In genomic region chrX:150683536-150684146, GRCh38 we compare ENCODE assay signal across 8 cellular contexts. TPM values are rescaled to one million over a fixed set of nuclear protein-coding genes. Genes with fewer than 3 reads are reported as not detected.
DNase-seq lines count a peak whose midpoint lies in the region; ATAC-seq, FAIRE-seq and TF ChIP-seq lines count a peak whose summit lies in the region.

No MANE protein-coding gene starts in this region.

- TF ChIP-seq POLR2A in GM12892 (IDR thresholded peaks at IDR 0.05; ENCODE audit: low read depth, low read length) (no peak), lower leg skin (IDR thresholded peaks at IDR 0.05) (no peak)

- no TSS peak for BruUV-seq in MCF 10A (replicated peaks; lab: Mats Ljungman, UMichigan)

- ATAC-seq in naive thymus-derived CD4-positive, alpha-beta T cell: peak; percentile 72
- ATAC-seq in GM21619 (IDR thresholded peaks at IDR 0.05; ENCODE audit: unreplicated experiment): no peak

- CTCF ChIA-PET in MCF 10A (lab: Yijun Ruan, JAX): interaction anchor here (0.6 to 2.1 kb wide), 19 partner anchors 8 to 1540 kb away, joined by 3 to 13 read pairs (median 5); partner anchors contain the start of gene MTMR1
- CTCF ChIA-PET in naive thymus-derived CD4-positive, alpha-beta T cell (lab: Charles Lee): interaction anchor here (0.6 to 2.5 kb wide), 12 partner anchors 9 to 319 kb away, joined by 3 to 18 read pairs (median 7); partner anchors contain the start of gene MTMR1

- FAIRE-seq in GM12892 (lab: Jason Lieb, UNC): peak; percentile 40

- no peak overlapping the region for H3K27ac ChIP-seq in naive thymus-derived CD4-positive, alpha-beta T cell (ENCODE audit: low read depth, low read length)

- no peak overlapping the region for H3K4me3 ChIP-seq in naive thymus-derived CD4-positive, alpha-beta T cell (ENCODE audit: low read length)
- no peak overlapping the region for H3K4me3 ChIP-seq in lower leg skin (ENCODE audit: low read depth, poor library complexity, severe bottlenecking)

- TF ChIP-seq CTCF in CD14-positive monocyte (IDR thresholded peaks at IDR 0.05): peak; percentile 67
- TF ChIP-seq CTCF in MCF 10A (IDR thresholded peaks at IDR 0.05; ENCODE audit: unreplicated experiment): peak; percentile 54
- no peak for TF ChIP-seq CTCF in lower leg skin (IDR thresholded peaks at IDR 0.05)

- H3K4me3 Mint-ChIP-seq in CD14-positive monocyte: no peak overlapping the region
- no peak overlapping the region for H3K4me3 Mint-ChIP-seq in MCF 10A (ENCODE audit: unreplicated experiment)
- no peak overlapping the region for H3K4me3 Mint-ChIP-seq in naive thymus-derived CD4-positive, alpha-beta T cell

- H3K27me3 ChIP-seq in naive thymus-derived CD4-positive, alpha-beta T cell (ENCODE audit: control insufficient read depth in 2 of 2, insufficient read depth in 2 of 2, low read length in 2 of 2): no peaks in the 10 kb centered on the region

- H3K27me3 Mint-ChIP-seq in CD14-positive monocyte (ENCODE audit: low read depth in 3 of 3): peaks cover 0 to 7% (median 4%) of the 10 kb centered on the region in 3 donors
- peaks cover 10% of the 10 kb centered on the region for H3K27me3 Mint-ChIP-seq in MCF 10A (ENCODE audit: insufficient read depth, unreplicated experiment)
- H3K27me3 Mint-ChIP-seq in naive thymus-derived CD4-positive, alpha-beta T cell: no peaks in the 10 kb centered on the region

- no peaks in the 10 kb centered on the region for H3K9me3 Mint-ChIP-seq in CD14-positive monocyte
- H3K9me3 Mint-ChIP-seq in MCF 10A (ENCODE audit: unreplicated experiment): peaks cover 8% of the 10 kb centered on the region
- H3K9me3 Mint-ChIP-seq in naive thymus-derived CD4-positive, alpha-beta T cell: no peaks in the 10 kb centered on the region

- H3K36me3 Mint-ChIP-seq in CD14-positive monocyte (no peaks in the 10 kb centered on the region), MCF 10A (ENCODE audit: insufficient read depth, unreplicated experiment) (no peaks in the 10 kb centered on the region)
- H3K36me3 Mint-ChIP-seq in naive thymus-derived CD4-positive, alpha-beta T cell: peaks cover 0 to 4% (median 0%) of the 10 kb centered on the region in 5 donors

- no peaks in the 10 kb centered on the region for H3K9me3 ChIP-seq in naive thymus-derived CD4-positive, alpha-beta T cell (ENCODE audit: control insufficient read depth in 2 of 3, low read length in 3 of 3)

- POLR2A ChIA-PET in MCF 10A (lab: Yijun Ruan, JAX): interaction anchor here (0.6 to 1.0 kb wide), 3 partner anchors 9 to 746 kb away, joined by 3 to 6 read pairs (median 3); no protein-coding TSS in a partner anchor
- POLR2A ChIA-PET in naive thymus-derived CD4-positive, alpha-beta T cell (lab: Charles Lee): interaction anchor here (0.8 to 2.3 kb wide), 7 partner anchors 9 to 36 kb away, joined by 3 to 15 read pairs (median 3); partner anchors contain the start of gene MTMR1

- intact Hi-C loops in CD14-positive monocyte (cut with micrococcal nuclease): loop anchor here (2.0 kb wide), 2 partner anchors 31 to 33 kb away; no protein-coding TSS in a partner anchor
- intact Hi-C loops in MCF 10A (cut with micrococcal nuclease): loop anchor here (1.0 kb wide), 1 partner anchor 33 kb away; no protein-coding TSS in a partner anchor
- intact Hi-C loops in naive thymus-derived CD4-positive, alpha-beta T cell (cut with micrococcal nuclease): loop anchor here (1.0 kb wide), 2 partner anchors 9 to 33 kb away; no protein-coding TSS in a partner anchor
- intact Hi-C loops in lower leg skin (cut with DNase I; ENCODE audit: low total_unique reads): no loop called here

- peaks cover 0 to 6% of the 10 kb centered on the region in 2 donors for H3K4me1 ChIP-seq in naive thymus-derived CD4-positive, alpha-beta T cell (ENCODE audit: control insufficient read depth in 2 of 2, insufficient read depth in 2 of 2, low read length in 2 of 2)

- H3K4me1 Mint-ChIP-seq in CD14-positive monocyte: peaks cover 16% of the 10 kb centered on the region
- H3K4me1 Mint-ChIP-seq in MCF 10A (ENCODE audit: insufficient read depth, unreplicated experiment): no peaks in the 10 kb centered on the region
- H3K4me1 Mint-ChIP-seq in naive thymus-derived CD4-positive, alpha-beta T cell: peaks cover 8 to 32% (median 12%) of the 10 kb centered on the region in 7 donors

- no peaks in the 10 kb centered on the region for H3K36me3 ChIP-seq in naive thymus-derived CD4-positive, alpha-beta T cell (ENCODE audit: control insufficient read depth in 2 of 3, insufficient read depth in 3 of 3, low read length in 3 of 3)

- 44 to 64% methylated on average over 7 of the region's 7 CpGs for WGBS in lower leg skin, 2 donors

- no peak for DNase-seq in CD14-positive monocyte (ENCODE audit: low spot score)
- DNase-seq in GM12892 (ENCODE audit: insufficient read length): no peak
- DNase-seq in NCI-H460 (ENCODE audit: extremely low read depth, low read depth): peak; percentile 55
- peak; percentile 71 for DNase-seq in MCF 10A (ENCODE audit: unreplicated experiment)
- DNase-seq in naive thymus-derived CD4-positive, alpha-beta T cell: peak in 7 of 9 donors; percentile 36 to 68 (median 60)
- DNase-seq in nucleus accumbens (lab: John Stamatoyannopoulos, UW): no peak
- DNase-seq in lower leg skin (ENCODE audit: low spot score in 2 of 2): no peak

- no peak overlapping the region for H3K27ac Mint-ChIP-seq in CD14-positive monocyte
- no peak overlapping the region for H3K27ac Mint-ChIP-seq in MCF 10A (ENCODE audit: low read depth, unreplicated experiment)
- peak overlapping the region in 2 of 9 donors; percentile 32 to 42 for H3K27ac Mint-ChIP-seq in naive thymus-derived CD4-positive, alpha-beta T cell

RNA-seq across cellular contexts. Expression of gene MTMR1, which starts 9.6 kb away (rescaled TPM):
- 1 to 10 TPM; 5.8 to 6.1 TPM for polyA plus RNA-seq in CD14-positive monocyte
- 17.7 TPM for polyA plus RNA-seq in GM12892 (2012; ENCODE audit: missing spikeins)
- 19.8 and 19.9 TPM in 2 replicates for total RNA-seq in NCI-H460 (2014; rRNA removed; shearing (Covaris generic))
- polyA plus RNA-seq in NCI-H460 (2014; cell fraction: nucleus; rRNA removed): 17.1 and 21.5 TPM in 2 replicates
- total RNA-seq in MCF 10A (2022) (21.8 and 24.7 TPM in 2 replicates), lower leg skin (10 to 100 TPM; 27.7 to 77.0 (median 45.9) TPM)
- 10 to 100 TPM; 37.0 to 53.1 (median 42.1) TPM for total RNA-seq in naive thymus-derived CD4-positive, alpha-beta T cell
- 10 to 100 TPM; 11.3 to 24.8 TPM for polyA plus RNA-seq in naive thymus-derived CD4-positive, alpha-beta T cell

Comparison
In these comparisons a context has a peak if more than half of its experiments do, and no peak if none do; other contexts are left out.
1. DNase-seq: peak in NCI-H460 (single experiment), MCF 10A (single experiment) and naive thymus-derived CD4-positive, alpha-beta T cell (7 of 9); none in CD14-positive monocyte (single experiment), GM12892 (single experiment), nucleus accumbens (0 of 56) and lower leg skin (0 of 2).
2. CTCF ChIP-seq: peak in CD14-positive monocyte (single experiment) and MCF 10A (single experiment); none in lower leg skin (0 of 3).